12 cellular contexts compared by ENCODE assay signal in the genomic region with DNA sequence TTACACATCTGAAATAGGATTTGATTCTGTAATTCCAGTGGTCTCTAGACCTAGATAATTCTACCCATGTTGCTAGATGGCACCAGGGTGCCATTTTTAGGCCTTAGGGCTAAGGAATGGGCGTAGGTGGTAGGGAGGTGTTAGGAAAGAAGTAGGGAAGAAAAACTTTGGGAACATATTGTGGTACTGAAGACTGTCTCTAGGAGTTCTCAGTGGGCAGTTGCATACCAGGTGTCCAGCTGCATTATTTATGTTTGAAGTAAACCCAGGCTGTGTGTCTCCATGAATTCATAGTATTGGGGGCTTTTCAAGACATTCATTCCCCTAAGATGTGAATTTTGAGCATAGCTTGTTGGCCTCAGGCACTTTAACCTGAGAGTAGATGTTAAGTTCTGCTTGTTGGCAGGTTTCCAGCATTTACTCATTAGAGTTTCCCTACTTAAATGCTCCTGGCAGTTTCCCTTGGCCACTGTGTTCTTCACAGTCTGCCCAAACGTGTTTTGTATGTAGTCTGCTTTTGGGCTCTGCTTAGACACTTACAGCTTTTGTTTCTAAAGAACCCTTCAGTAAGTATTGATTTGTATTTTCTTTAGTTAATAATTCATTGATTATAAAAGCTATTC. TPM values are rescaled to one million over a fixed set of nuclear protein-coding genes. Genes with fewer than 3 reads are reported as not detected.
DNase-seq lines count a peak whose midpoint lies in the region; ATAC-seq and TF ChIP-seq lines count a peak whose summit lies in the region.
"Had no signal": no experiment of that assay in that cellular context is flagged by ENCODE, and none has a peak within 500 bp of the region (broad histone marks: within the 10 kb centered on the region; RNA-seq: fewer than 3 reads in every experiment).

No MANE protein-coding gene starts in this region.

- peak; percentile 59 for DNase-seq in Ammon's horn (ENCODE audit: low spot score)
- DNase-seq in LoVo (ENCODE audit: low spot score): peak; percentile 28
- peak; percentile 29 for DNase-seq in iPS-NIHi11 (ENCODE audit: low spot score)
- no peak for DNase-seq in NCI-H1048 (lab: John Stamatoyannopoulos, UW)
- no peak for DNase-seq in CD8-positive, alpha-beta memory T cell
- DNase-seq: CD4-positive, CD25-positive, alpha-beta regulatory T cell had no signal

- H3K27me3 Mint-ChIP-seq in CD8-positive, alpha-beta memory T cell: no peaks in the 10 kb centered on the region
- H3K27me3 Mint-ChIP-seq: CD4-positive, CD25-positive, alpha-beta regulatory T cell; central memory CD8-positive, alpha-beta T cell had no signal

- H3K4me3 Mint-ChIP-seq in CD8-positive, alpha-beta memory T cell: no peak overlapping the region
- H3K4me3 Mint-ChIP-seq: CD4-positive, CD25-positive, alpha-beta regulatory T cell; central memory CD8-positive, alpha-beta T cell had no signal

- H3K9me3 Mint-ChIP-seq in CD8-positive, alpha-beta memory T cell: no peaks in the 10 kb centered on the region
- H3K9me3 Mint-ChIP-seq: CD4-positive, CD25-positive, alpha-beta regulatory T cell; central memory CD8-positive, alpha-beta T cell had no signal

- ATAC-seq in GM19324 (IDR thresholded peaks at IDR 0.05; ENCODE audit: low FRiP score, unreplicated experiment) (no peak), HG03025 (IDR thresholded peaks at IDR 0.05; ENCODE audit: low FRiP score, unreplicated experiment) (no peak)

- H3K27me3 ChIP-seq in CD8-positive, alpha-beta memory T cell (ENCODE audit: insufficient read depth, low read length, poor library complexity, severe bottlenecking): no peaks in the 10 kb centered on the region

- peak overlapping the region in 1 of 8 donors; percentile 57 for H3K27ac Mint-ChIP-seq in CD8-positive, alpha-beta memory T cell

- H3K9me3 ChIP-seq in CD8-positive, alpha-beta memory T cell (ENCODE audit: low read length): no peaks in the 10 kb centered on the region
- H3K9me3 ChIP-seq: thoracic aorta had no signal

- CTCF ChIA-PET in CD8-positive, alpha-beta memory T cell (lab: Charles Lee): interaction anchor here (1.7 kb wide), 1 partner anchor 17 kb away, joined by 7 read pairs; no protein-coding TSS in a partner anchor

- H3K4me3 ChIP-seq in CD8-positive, alpha-beta memory T cell (ENCODE audit: low read length): no peak overlapping the region
- H3K4me3 ChIP-seq: thoracic aorta had no signal

- peaks cover 0 to 6% (median 0%) of the 10 kb centered on the region in 3 donors for H3K36me3 Mint-ChIP-seq in CD8-positive, alpha-beta memory T cell

- no peak for TF ChIP-seq CTCF in VCaP (conservative IDR thresholded peaks at IDR 0.05)

- POLR2A ChIA-PET in CD8-positive, alpha-beta memory T cell (lab: Charles Lee): no interaction called here

- H3K27ac ChIP-seq in VCaP: peak overlapping the region; percentile 52
- no peak overlapping the region for H3K27ac ChIP-seq in CD8-positive, alpha-beta memory T cell (ENCODE audit: low read depth, low read length)

- no peaks in the 10 kb centered on the region for H3K4me1 ChIP-seq in CD8-positive, alpha-beta memory T cell (ENCODE audit: insufficient read depth, low read length)

- peaks cover under 1 to 3% (median 3%) of the 10 kb centered on the region in 3 donors for H3K4me1 Mint-ChIP-seq in CD8-positive, alpha-beta memory T cell

- H3K36me3 ChIP-seq in CD8-positive, alpha-beta memory T cell (ENCODE audit: insufficient read depth, low read length): no peaks in the 10 kb centered on the region
- H3K36me3 ChIP-seq: thoracic aorta had no signal

RNA-seq across cellular contexts. Expression of a gene that starts 31.5 kb away (rescaled TPM):
- total RNA-seq in CD8-positive, alpha-beta memory T cell: 100 to 1,000 TPM; 411 to 415 TPM
- 141 TPM for polyA plus RNA-seq in CD8-positive, alpha-beta memory T cell

RNA-seq across cellular contexts. Expression of a gene that starts 57.0 kb away (rescaled TPM):
- total RNA-seq in CD8-positive, alpha-beta memory T cell: not detected
- not detected for polyA plus RNA-seq in CD8-positive, alpha-beta memory T cell
- total RNA-seq: CD4-positive, CD25-positive, alpha-beta regulatory T cell; thoracic aorta had no signal
- polyA plus RNA-seq: CD4-positive, CD25-positive, alpha-beta regulatory T cell; neural cell had no signal

Comparison
In these comparisons a context has a peak if more than half of its experiments do, and no peak if none do; other contexts are left out.
1. DNase-seq: peak in Ammon's horn (single experiment), LoVo (single experiment) and iPS-NIHi11 (single experiment); none in NCI-H1048 (single experiment) and CD8-positive, alpha-beta memory T cell (0 of 5).